In the genomic region with DNA sequence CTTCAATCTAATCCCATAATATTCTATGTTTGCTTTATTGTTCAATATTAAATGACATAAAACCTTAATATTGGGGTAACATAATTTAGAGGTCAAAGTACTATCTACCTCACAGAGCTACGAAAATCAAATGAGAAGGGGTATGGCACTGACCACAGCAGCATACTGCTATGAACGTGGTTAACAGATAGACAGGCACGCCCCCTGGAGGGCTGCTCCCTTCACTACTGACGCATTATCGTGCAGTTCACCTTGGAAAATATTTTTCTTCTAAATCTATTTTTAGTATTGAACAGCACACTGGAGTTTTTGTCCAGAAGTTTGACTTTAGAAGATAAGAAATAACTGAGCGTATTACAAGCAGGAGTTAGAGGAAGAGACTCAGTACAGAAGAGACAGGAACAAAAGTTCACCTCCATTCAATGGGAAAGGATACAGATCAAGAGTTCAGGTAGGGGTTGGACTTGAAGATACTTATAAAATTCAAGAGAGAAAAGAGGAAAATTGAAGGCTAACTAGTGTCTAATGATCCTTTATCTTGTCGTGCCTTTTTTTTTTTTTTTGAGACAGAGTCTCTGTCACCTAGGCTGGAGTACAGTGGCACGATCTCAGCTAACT, we compare ENCODE assay signal across 8 cellular contexts. TPM values are rescaled to one million over a fixed set of nuclear protein-coding genes. Genes with fewer than 3 reads are reported as not detected.
A peak's percentile ranks its signal among the peaks of the same experiment; 100 is the strongest.
DNase-seq lines count a peak whose midpoint lies in the region; ATAC-seq and TF ChIP-seq lines count a peak whose summit lies in the region.
"Had no signal": no experiment of that assay in that cellular context is flagged by ENCODE, and none has a peak within 500 bp of the region (broad histone marks: within the 10 kb centered on the region; RNA-seq: fewer than 3 reads in every experiment).

No MANE protein-coding gene starts in this region.

- H3K27ac ChIP-seq in liver (ENCODE audit: low read depth in 1 of 2, low read length in 2 of 2) = no peak overlapping the region
- H3K27ac ChIP-seq: suprapubic skin had no signal

- peak; percentile 87 to 90 for TF ChIP-seq RAD21 in liver (IDR thresholded peaks at IDR 0.05)

- H3K9ac ChIP-seq in liver (ENCODE audit: low read depth in 1 of 2, low read length in 2 of 2) = no peak overlapping the region

- H3K9me3 ChIP-seq in liver (ENCODE audit: control insufficient read depth in 4 of 4, low read length in 3 of 4) = no peaks in the 10 kb centered on the region
- H3K9me3 ChIP-seq: suprapubic skin had no signal

- H3K27me3 ChIP-seq in liver (ENCODE audit: control insufficient read depth in 4 of 4, insufficient read depth in 4 of 4, low read length in 3 of 4) = peaks cover 0 to 5% (median 1%) of the 10 kb centered on the region in 4 donors
- H3K27me3 ChIP-seq: suprapubic skin had no signal

- TF ChIP-seq CTCF in GM10266 (IDR thresholded peaks at IDR 0.05; ENCODE audit: control insufficient read depth, insufficient read depth, low read depth, missing control alignments) = peak; percentile 81
- peak; percentile 68 for TF ChIP-seq CTCF in liver (IDR thresholded peaks at IDR 0.05; ENCODE audit: low read depth, low read length, missing input control)

- 22% methylated on average over 8 of the region's 8 CpGs for WGBS in liver

- peak; percentile 98 for ATAC-seq in GM21447 (IDR thresholded peaks at IDR 0.05; ENCODE audit: unreplicated experiment)
- peak; percentile 96 for ATAC-seq in HG03575 (IDR thresholded peaks at IDR 0.05; ENCODE audit: extremely low read depth, insufficient number of reproducible peaks, low FRiP score, unreplicated experiment)

- DNase-seq in GM10266 (ENCODE audit: extremely low spot score) (peak; percentile 27), SKM-1 treated with dmso at 0.1 percent for 144 hours (lab: John Stamatoyannopoulos, UW; ENCODE audit: unreplicated experiment) (peak; percentile 62), cerebellar cortex (ENCODE audit: low spot score) (peak; percentile 28), stromal cell of bone marrow (ENCODE audit: low read depth) (peak; percentile 28)

- H3K4me1 ChIP-seq in liver (ENCODE audit: control insufficient read depth in 4 of 4, insufficient read depth in 4 of 4, low read length in 3 of 4) = no peaks in the 10 kb centered on the region
- H3K4me1 ChIP-seq: suprapubic skin had no signal

- H3K4me3 ChIP-seq in liver (ENCODE audit: low read depth in 1 of 3, low read length in 3 of 3) = no peak overlapping the region
- H3K4me3 ChIP-seq: suprapubic skin had no signal

- H3K36me3 ChIP-seq in liver (ENCODE audit: control insufficient read depth in 4 of 4, insufficient read depth in 3 of 4, low read depth in 1 of 4, low read length in 3 of 4) = no peaks in the 10 kb centered on the region
- H3K36me3 ChIP-seq: suprapubic skin had no signal

TF ChIP-seq in liver, 16 proteins besides CTCF, POLR2A, EP300 and RAD21:
- TF ChIP-seq NR2F2 (IDR thresholded peaks at IDR 0.05) (no peak), EGR1 (IDR thresholded peaks at IDR 0.05; ENCODE audit: low read depth in 2 of 2) (no peak), HNF4G (IDR thresholded peaks at IDR 0.05) (no peak), FOXA2 (IDR thresholded peaks at IDR 0.05) (no peak), HNF4A (conservative IDR thresholded peaks at IDR 0.05) (no peak), RXRA (IDR thresholded peaks at IDR 0.05) (no peak), GABPA (IDR thresholded peaks at IDR 0.05 in 1 of 2, conservative IDR thresholded peaks at IDR 0.05 in 1 of 2) (no peak), YY1 (IDR thresholded peaks at IDR 0.05) (no peak), TAF1 (conservative IDR thresholded peaks at IDR 0.05) (no peak), JUND (IDR thresholded peaks at IDR 0.05) (no peak), FOXA1 (IDR thresholded peaks at IDR 0.05) (no peak), SP1 (IDR thresholded peaks at IDR 0.05) (no peak)
- TF ChIP-seq, protein P1, sequence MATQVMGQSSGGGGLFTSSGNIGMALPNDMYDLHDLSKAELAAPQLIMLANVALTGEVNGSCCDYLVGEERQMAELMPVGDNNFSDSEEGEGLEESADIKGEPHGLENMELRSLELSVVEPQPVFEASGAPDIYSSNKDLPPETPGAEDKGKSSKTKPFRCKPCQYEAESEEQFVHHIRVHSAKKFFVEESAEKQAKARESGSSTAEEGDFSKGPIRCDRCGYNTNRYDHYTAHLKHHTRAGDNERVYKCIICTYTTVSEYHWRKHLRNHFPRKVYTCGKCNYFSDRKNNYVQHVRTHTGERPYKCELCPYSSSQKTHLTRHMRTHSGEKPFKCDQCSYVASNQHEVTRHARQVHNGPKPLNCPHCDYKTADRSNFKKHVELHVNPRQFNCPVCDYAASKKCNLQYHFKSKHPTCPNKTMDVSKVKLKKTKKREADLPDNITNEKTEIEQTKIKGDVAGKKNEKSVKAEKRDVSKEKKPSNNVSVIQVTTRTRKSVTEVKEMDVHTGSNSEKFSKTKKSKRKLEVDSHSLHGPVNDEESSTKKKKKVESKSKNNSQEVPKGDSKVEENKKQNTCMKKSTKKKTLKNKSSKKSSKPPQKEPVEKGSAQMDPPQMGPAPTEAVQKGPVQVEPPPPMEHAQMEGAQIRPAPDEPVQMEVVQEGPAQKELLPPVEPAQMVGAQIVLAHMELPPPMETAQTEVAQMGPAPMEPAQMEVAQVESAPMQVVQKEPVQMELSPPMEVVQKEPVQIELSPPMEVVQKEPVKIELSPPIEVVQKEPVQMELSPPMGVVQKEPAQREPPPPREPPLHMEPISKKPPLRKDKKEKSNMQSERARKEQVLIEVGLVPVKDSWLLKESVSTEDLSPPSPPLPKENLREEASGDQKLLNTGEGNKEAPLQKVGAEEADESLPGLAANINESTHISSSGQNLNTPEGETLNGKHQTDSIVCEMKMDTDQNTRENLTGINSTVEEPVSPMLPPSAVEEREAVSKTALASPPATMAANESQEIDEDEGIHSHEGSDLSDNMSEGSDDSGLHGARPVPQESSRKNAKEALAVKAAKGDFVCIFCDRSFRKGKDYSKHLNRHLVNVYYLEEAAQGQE (IDR thresholded peaks at IDR 0.05) = no peak
- TF ChIP-seq, protein P2, sequence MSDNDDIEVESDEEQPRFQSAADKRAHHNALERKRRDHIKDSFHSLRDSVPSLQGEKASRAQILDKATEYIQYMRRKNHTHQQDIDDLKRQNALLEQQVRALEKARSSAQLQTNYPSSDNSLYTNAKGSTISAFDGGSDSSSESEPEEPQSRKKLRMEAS (IDR thresholded peaks at IDR 0.05) = no peak
- TF ChIP-seq, protein P3, sequence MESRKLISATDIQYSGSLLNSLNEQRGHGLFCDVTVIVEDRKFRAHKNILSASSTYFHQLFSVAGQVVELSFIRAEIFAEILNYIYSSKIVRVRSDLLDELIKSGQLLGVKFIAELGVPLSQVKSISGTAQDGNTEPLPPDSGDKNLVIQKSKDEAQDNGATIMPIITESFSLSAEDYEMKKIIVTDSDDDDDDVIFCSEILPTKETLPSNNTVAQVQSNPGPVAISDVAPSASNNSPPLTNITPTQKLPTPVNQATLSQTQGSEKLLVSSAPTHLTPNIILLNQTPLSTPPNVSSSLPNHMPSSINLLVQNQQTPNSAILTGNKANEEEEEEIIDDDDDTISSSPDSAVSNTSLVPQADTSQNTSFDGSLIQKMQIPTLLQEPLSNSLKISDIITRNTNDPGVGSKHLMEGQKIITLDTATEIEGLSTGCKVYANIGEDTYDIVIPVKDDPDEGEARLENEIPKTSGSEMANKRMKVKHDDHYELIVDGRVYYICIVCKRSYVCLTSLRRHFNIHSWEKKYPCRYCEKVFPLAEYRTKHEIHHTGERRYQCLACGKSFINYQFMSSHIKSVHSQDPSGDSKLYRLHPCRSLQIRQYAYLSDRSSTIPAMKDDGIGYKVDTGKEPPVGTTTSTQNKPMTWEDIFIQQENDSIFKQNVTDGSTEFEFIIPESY (IDR thresholded peaks at IDR 0.05) = no peak
- TF ChIP-seq, protein P4, sequence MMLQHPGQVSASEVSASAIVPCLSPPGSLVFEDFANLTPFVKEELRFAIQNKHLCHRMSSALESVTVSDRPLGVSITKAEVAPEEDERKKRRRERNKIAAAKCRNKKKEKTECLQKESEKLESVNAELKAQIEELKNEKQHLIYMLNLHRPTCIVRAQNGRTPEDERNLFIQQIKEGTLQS (IDR thresholded peaks at IDR 0.05) = no peak

RNA-seq across cellular contexts. Expression of a gene that starts 22.7 kb away (rescaled TPM):
- 1 to 10 TPM in 1 of 2 donors, under 1 TPM in 1; 0.50 to 2.0 TPM for total RNA-seq in liver
- polyA plus RNA-seq in liver = 1 to 10 TPM in 1 of 2 donors, under 1 TPM in 1; 0.14 to 1.0 TPM
